1 cellular context compared by ENCODE assay signal in the genomic region with DNA sequence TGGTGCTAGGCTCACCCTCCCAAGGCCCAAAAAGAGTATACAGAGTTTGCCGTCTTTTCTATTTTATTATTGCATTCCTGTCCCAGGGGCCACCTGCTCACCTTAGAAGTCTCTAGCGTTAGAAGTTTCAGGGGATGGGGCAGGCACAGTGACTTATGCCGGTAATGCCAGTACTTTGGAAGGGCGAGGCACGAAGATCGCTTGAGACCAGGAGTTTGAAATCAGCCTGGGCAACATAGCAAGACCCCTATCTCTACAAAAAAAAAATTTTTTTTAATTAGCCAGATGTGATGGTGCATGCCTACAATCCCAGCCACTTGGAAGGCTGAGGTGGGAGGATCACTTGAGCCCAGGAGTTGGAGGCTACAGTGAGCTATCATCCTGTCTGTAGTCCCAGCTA.
TF ChIP-seq lines count a peak whose summit lies in the region.

No MANE protein-coding gene starts in this region.

TF ChIP-seq in K562, 482 proteins besides CTCF, POLR2A, EP300 and RAD21:
- TF ChIP-seq ZNF121 (CRISPR knock-in tag; conservative IDR thresholded peaks at IDR 0.05) (peak; percentile 60), LCOR (CRISPR knock-in tag; IDR thresholded peaks at IDR 0.05) (no peak)
